1 cellular context compared by ENCODE assay signal in the genomic region with DNA sequence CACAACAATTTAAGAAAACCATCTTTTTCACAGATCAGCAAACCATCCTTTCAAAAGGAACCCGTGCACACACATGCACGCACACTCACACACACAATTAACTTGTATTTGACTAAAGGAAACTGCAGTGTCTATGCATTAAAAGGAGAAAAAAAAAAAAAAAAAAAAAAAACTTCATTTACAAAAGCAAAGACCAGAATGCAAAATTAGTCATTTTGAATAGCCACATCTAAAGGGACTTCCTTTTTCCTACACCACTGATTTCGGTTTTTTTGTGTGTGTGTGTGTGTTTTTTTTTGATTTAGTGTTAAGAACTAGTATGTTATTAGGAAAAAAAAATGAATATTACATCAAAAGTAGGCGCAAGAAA.
TF ChIP-seq lines count a peak whose summit lies in the region.

No MANE protein-coding gene starts in this region.

TF ChIP-seq in SK-N-SH treated with all-trans-retinoic acid at 6 μM for 48 hours, 23 proteins besides CTCF, POLR2A, EP300 and RAD21 (continued from another document):
- TF ChIP-seq, protein P1, sequence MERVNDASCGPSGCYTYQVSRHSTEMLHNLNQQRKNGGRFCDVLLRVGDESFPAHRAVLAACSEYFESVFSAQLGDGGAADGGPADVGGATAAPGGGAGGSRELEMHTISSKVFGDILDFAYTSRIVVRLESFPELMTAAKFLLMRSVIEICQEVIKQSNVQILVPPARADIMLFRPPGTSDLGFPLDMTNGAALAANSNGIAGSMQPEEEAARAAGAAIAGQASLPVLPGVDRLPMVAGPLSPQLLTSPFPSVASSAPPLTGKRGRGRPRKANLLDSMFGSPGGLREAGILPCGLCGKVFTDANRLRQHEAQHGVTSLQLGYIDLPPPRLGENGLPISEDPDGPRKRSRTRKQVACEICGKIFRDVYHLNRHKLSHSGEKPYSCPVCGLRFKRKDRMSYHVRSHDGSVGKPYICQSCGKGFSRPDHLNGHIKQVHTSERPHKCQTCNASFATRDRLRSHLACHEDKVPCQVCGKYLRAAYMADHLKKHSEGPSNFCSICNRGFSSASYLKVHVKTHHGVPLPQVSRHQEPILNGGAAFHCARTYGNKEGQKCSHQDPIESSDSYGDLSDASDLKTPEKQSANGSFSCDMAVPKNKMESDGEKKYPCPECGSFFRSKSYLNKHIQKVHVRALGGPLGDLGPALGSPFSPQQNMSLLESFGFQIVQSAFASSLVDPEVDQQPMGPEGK (CRISPR knock-in tag; IDR thresholded peaks at IDR 0.05; ENCODE audit: borderline replicate concordance), result no peak
- TF ChIP-seq ZFP30 (CRISPR knock-in tag; IDR thresholded peaks at IDR 0.05) (no peak), ZNF565 (CRISPR knock-in tag; conservative IDR thresholded peaks at IDR 0.05; ENCODE audit: low read depth) (no peak), RARB (CRISPR knock-in tag; IDR thresholded peaks at IDR 0.05) (no peak), PPARA (CRISPR knock-in tag; IDR thresholded peaks at IDR 0.05; ENCODE audit: borderline replicate concordance) (no peak), ESRRG (CRISPR knock-in tag; IDR thresholded peaks at IDR 0.05) (no peak)
- TF ChIP-seq, protein P2, sequence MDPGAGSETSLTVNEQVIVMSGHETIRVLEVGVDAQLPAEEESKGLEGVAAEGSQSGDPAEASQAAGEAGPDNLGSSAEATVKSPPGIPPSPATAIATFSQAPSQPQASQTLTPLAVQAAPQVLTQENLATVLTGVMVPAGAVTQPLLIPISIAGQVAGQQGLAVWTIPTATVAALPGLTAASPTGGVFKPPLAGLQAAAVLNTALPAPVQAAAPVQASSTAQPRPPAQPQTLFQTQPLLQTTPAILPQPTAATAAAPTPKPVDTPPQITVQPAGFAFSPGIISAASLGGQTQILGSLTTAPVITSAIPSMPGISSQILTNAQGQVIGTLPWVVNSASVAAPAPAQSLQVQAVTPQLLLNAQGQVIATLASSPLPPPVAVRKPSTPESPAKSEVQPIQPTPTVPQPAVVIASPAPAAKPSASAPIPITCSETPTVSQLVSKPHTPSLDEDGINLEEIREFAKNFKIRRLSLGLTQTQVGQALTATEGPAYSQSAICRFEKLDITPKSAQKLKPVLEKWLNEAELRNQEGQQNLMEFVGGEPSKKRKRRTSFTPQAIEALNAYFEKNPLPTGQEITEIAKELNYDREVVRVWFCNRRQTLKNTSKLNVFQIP (CRISPR knock-in tag; IDR thresholded peaks at IDR 0.05; ENCODE audit: borderline replicate concordance, low read depth), result no peak
- TF ChIP-seq, protein P3, sequence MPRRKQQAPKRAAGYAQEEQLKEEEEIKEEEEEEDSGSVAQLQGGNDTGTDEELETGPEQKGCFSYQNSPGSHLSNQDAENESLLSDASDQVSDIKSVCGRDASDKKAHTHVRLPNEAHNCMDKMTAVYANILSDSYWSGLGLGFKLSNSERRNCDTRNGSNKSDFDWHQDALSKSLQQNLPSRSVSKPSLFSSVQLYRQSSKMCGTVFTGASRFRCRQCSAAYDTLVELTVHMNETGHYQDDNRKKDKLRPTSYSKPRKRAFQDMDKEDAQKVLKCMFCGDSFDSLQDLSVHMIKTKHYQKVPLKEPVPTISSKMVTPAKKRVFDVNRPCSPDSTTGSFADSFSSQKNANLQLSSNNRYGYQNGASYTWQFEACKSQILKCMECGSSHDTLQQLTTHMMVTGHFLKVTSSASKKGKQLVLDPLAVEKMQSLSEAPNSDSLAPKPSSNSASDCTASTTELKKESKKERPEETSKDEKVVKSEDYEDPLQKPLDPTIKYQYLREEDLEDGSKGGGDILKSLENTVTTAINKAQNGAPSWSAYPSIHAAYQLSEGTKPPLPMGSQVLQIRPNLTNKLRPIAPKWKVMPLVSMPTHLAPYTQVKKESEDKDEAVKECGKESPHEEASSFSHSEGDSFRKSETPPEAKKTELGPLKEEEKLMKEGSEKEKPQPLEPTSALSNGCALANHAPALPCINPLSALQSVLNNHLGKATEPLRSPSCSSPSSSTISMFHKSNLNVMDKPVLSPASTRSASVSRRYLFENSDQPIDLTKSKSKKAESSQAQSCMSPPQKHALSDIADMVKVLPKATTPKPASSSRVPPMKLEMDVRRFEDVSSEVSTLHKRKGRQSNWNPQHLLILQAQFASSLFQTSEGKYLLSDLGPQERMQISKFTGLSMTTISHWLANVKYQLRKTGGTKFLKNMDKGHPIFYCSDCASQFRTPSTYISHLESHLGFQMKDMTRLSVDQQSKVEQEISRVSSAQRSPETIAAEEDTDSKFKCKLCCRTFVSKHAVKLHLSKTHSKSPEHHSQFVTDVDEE (CRISPR knock-in tag; IDR thresholded peaks at IDR 0.05), result no peak
